ENCODE assay signal across 8 cellular contexts in genomic region chr1:11655263-11656079, GRCh38. TPM values are rescaled to one million over a fixed set of nuclear protein-coding genes. Genes with fewer than 3 reads are reported as not detected.
DNase-seq lines count a peak whose midpoint lies in the region; ATAC-seq and TF ChIP-seq lines count a peak whose summit lies in the region.

No MANE protein-coding gene starts in this region.

- H3K9me2 ChIP-seq in OCI-LY7 (ENCODE audit: insufficient read depth, low read length), result no peaks in the 10 kb centered on the region

- TF ChIP-seq CTCF in DND-41 (IDR thresholded peaks at IDR 0.05; ENCODE audit: borderline replicate concordance, extremely low read depth, low read length, poor library complexity, severe bottlenecking) (no peak), OCI-LY7 (conservative IDR thresholded peaks at IDR 0.05; ENCODE audit: low read length) (no peak), endothelial cell (IDR thresholded peaks at IDR 0.05; ENCODE audit: unreplicated experiment) (no peak), ovary (IDR thresholded peaks at IDR 0.05) (no peak)

- CTCF ChIA-PET in OCI-LY7 (lab: Charles Lee; ENCODE audit: unreplicated experiment), result no interaction called here

- intact Hi-C loops in OCI-LY7 (cut with micrococcal nuclease; ENCODE audit: unreplicated experiment) (loop anchor here (10.0 kb wide), 1 partner anchor 309 kb away; no protein-coding TSS in a partner anchor), ovary (cut with DNase I) (loop anchor here in 2 of 4 donors (10.0 kb wide), 2 partner anchors 59 to 239 kb away; no protein-coding TSS in a partner anchor)

- peak; percentile 41; the same call in 1 of the 3 replicates for ATAC-seq in DND-41 (ENCODE audit: insufficient read depth, low read depth)
- ATAC-seq in HG03095 (IDR thresholded peaks at IDR 0.05; ENCODE audit: unreplicated experiment), result no peak

- H3K27ac ChIP-seq in DND-41 (ENCODE audit: low read length) (no peak overlapping the region), OCI-LY7 (ENCODE audit: low read depth, low read length, poor library complexity, severe bottlenecking) (no peak overlapping the region), ovary (no peak overlapping the region)

- H3K79me2 ChIP-seq in DND-41 (ENCODE audit: insufficient read depth, low read length) (no peaks in the 10 kb centered on the region), OCI-LY7 (ENCODE audit: insufficient read depth, low read depth, low read length) (no peaks in the 10 kb centered on the region)

- no peak overlapping the region for H3K27ac Mint-ChIP-seq in endothelial cell (ENCODE audit: unreplicated experiment)

- H4K20me1 ChIP-seq in DND-41 (ENCODE audit: insufficient read depth, low read length), result no peaks in the 10 kb centered on the region
- H4K20me1 ChIP-seq in OCI-LY7 (ENCODE audit: insufficient read depth, low read length), result no peaks in the 10 kb centered on the region

- H3K36me3 ChIP-seq in DND-41 (ENCODE audit: insufficient read depth, low read length) (no peaks in the 10 kb centered on the region), OCI-LY7 (ENCODE audit: insufficient read depth, low read length) (peaks cover 7% of the 10 kb centered on the region; the same call in 1 of the 2 replicates), ovary (no peaks in the 10 kb centered on the region)

- peak overlapping the region; percentile 73 for H3K4me2 ChIP-seq in DND-41 (ENCODE audit: insufficient read depth, low read length)
- peak overlapping the region; percentile 85 for H3K4me2 ChIP-seq in OCI-LY7 (ENCODE audit: low read length)

- H2AFZ ChIP-seq in DND-41 (ENCODE audit: low read depth, low read length) (no peak overlapping the region), OCI-LY7 (ENCODE audit: low read length) (0 out of 2 replicates have a peak overlapping the region, but pooled peaks have one; percentile 12)

- H3K4me3 ChIP-seq in DND-41 (ENCODE audit: low read depth in 1 of 2, low read length in 2 of 2), result peak overlapping the region; percentile 19 to 60; a peak in 3 of 4 replicates
- H3K4me3 ChIP-seq in OCI-LY7 (ENCODE audit: low read depth, low read length, poor library complexity, severe bottlenecking), result peak overlapping the region; percentile 72
- H3K4me3 ChIP-seq in ovary, result peak overlapping the region; percentile 69

- no TSS peak for BruUV-seq in OCI-LY7 (replicated peaks; lab: Mats Ljungman, UMichigan)

- H3K4me1 Mint-ChIP-seq in endothelial cell (ENCODE audit: unreplicated experiment), result peaks cover 2% of the 10 kb centered on the region

- H3K36me3 Mint-ChIP-seq in endothelial cell (ENCODE audit: low read depth, unreplicated experiment), result peaks cover 4% of the 10 kb centered on the region

- H3K27me3 ChIP-seq in DND-41 (ENCODE audit: insufficient read depth, low read length, poor library complexity) (no peaks in the 10 kb centered on the region), ovary (no peaks in the 10 kb centered on the region)

- no peaks in the 10 kb centered on the region for H3K9me3 Mint-ChIP-seq in endothelial cell (ENCODE audit: unreplicated experiment)

- no peak for TF ChIP-seq EP300 in ovary (IDR thresholded peaks at IDR 0.05)

- POLR2A ChIA-PET in OCI-LY7 (lab: Charles Lee), result interaction anchor here (0.6 to 1.1 kb wide), 3 partner anchors 27 to 1442 kb away, joined by 4 to 6 read pairs (median 5); no protein-coding TSS in a partner anchor

- peak overlapping the region; percentile 56 for H3K4me3 Mint-ChIP-seq in endothelial cell (ENCODE audit: unreplicated experiment)

- peak overlapping the region; percentile 50 for H3K9ac ChIP-seq in DND-41 (ENCODE audit: low read depth, low read length)

- peaks cover 14% of the 10 kb centered on the region for H3K27me3 Mint-ChIP-seq in endothelial cell (ENCODE audit: unreplicated experiment)

- peaks cover 9% of the 10 kb centered on the region for H3K4me1 ChIP-seq in DND-41 (ENCODE audit: insufficient read depth, low read length)
- peaks cover 13% of the 10 kb centered on the region for H3K4me1 ChIP-seq in OCI-LY7 (ENCODE audit: insufficient read depth, low read length, poor library complexity, severe bottlenecking)
- peaks cover 6% of the 10 kb centered on the region for H3K4me1 ChIP-seq in ovary (ENCODE audit: insufficient read depth)

- H3K9me3 ChIP-seq in DND-41 (ENCODE audit: insufficient read depth, low read length, severe bottlenecking), result no peaks in the 10 kb centered on the region
- H3K9me3 ChIP-seq in OCI-LY7 (ENCODE audit: low read length), result no peaks in the 10 kb centered on the region
- H3K9me3 ChIP-seq in ovary, result no peaks in the 10 kb centered on the region

- no peak for TF ChIP-seq POLR2A in ovary (IDR thresholded peaks at IDR 0.05)

- WGBS in ovary, 3 donors, result 62 to 64% (median 63%) methylated on average over 22 to 25 of the region's 25 CpGs

- peak; percentile 47 for DNase-seq in DND-41
- DNase-seq in OCI-LY7 (ENCODE audit: low spot score), result no peak
- no peak for DNase-seq in endothelial cell (ENCODE audit: low spot score)
- no peak for DNase-seq in ovary
- DNase-seq in SIG-M5 treated with dmso at 0.1 percent for 504 hours (lab: John Stamatoyannopoulos, UW; ENCODE audit: unreplicated experiment), result no peak
- DNase-seq in stimulated activated CD4-positive, alpha-beta T cell treated with anti-CD3 and anti-CD28 coated beads, Interleukin-15, amount 100 ng/mL, for 24 hours, result no peak
- DNase-seq in DMS153 treated with DMSO at 0.1 percent for 48 hours (lab: John Stamatoyannopoulos, UW; ENCODE audit: unreplicated experiment), result no peak

RNA-seq across cellular contexts. Expression of gene FBXO44, which starts 0.8 kb away (rescaled TPM):
- total RNA-seq in OCI-LY7 (2014; rRNA removed; shearing (Covaris generic)), result 11.4 and 16.2 TPM in 2 replicates
- total RNA-seq in OCI-LY7 (2022) (16.4 and 20.8 TPM in 2 replicates), endothelial cell (ENCODE audit: unreplicated experiment) (10.2 TPM), ovary (10 to 100 TPM; 15.0 to 20.8 (median 17.5) TPM)
- 10 to 100 TPM in 1 of 2 donors, 1 to 10 TPM in 1; 4.2 to 20.8 TPM for polyA plus RNA-seq in ovary

RNA-seq across cellular contexts. Expression of gene FBXO2, which starts 1.2 kb away (rescaled TPM):
- total RNA-seq in OCI-LY7 (2014; rRNA removed; shearing (Covaris generic)), result 1.8 and 2.7 TPM in 2 replicates
- total RNA-seq in OCI-LY7 (2022), result 6.0 and 6.1 TPM in 2 replicates
- 1.6 TPM for total RNA-seq in endothelial cell (ENCODE audit: unreplicated experiment)
- 10 to 100 TPM in 1 of 7 donors, 1 to 10 TPM in 6; 1.3 to 17.6 (median 3.1) TPM for total RNA-seq in ovary
- 1 to 10 TPM in 1 of 2 donors, under 1 TPM in 1; 0.50 to 1.5 TPM for polyA plus RNA-seq in ovary

RNA-seq across cellular contexts. Expression of gene FBXO6, which starts 8.5 kb away (rescaled TPM):
- total RNA-seq in OCI-LY7 (2014; rRNA removed; shearing (Covaris generic)), result 0.38 and 0.57 TPM in 2 replicates
- total RNA-seq in OCI-LY7 (2022) (1.4 and 1.7 TPM in 2 replicates), endothelial cell (ENCODE audit: unreplicated experiment) (1.1 TPM), ovary (10 to 100 TPM in 1 of 7 donors, 1 to 10 TPM in 6; 5.2 to 11.8 (median 6.3) TPM)
- 1 to 10 TPM; 3.0 to 7.3 TPM for polyA plus RNA-seq in ovary

RNA-seq across cellular contexts. Expression of gene MAD2L2, which starts 25.5 kb away (rescaled TPM):
- total RNA-seq in OCI-LY7 (2014; rRNA removed; shearing (Covaris generic)), result 121 and 144 TPM in 2 replicates
- 89.7 and 97.8 TPM in 2 replicates for total RNA-seq in OCI-LY7 (2022)
- total RNA-seq in endothelial cell (ENCODE audit: unreplicated experiment), result 28.0 TPM
- total RNA-seq in ovary, result 10 to 100 TPM; 21.1 to 35.9 (median 27.8) TPM
- 10 to 100 TPM; 13.0 to 34.6 TPM for polyA plus RNA-seq in ovary

RNA-seq across cellular contexts. Expression of gene DRAXIN, which starts 36.0 kb away (rescaled TPM):
- total RNA-seq in OCI-LY7 (2014; rRNA removed; shearing (Covaris generic)), result 0.05 and 0.19 TPM in 2 replicates
- total RNA-seq in OCI-LY7 (2022) (0.11 and 0.15 TPM in 2 replicates), endothelial cell (ENCODE audit: unreplicated experiment) (0.46 TPM), ovary (under 1 TPM in 5 of 7 donors, not detected in 2; under 0.01 to 0.33 (median 0.05) TPM)
- polyA plus RNA-seq in ovary, result under 1 TPM; 0.01 to 0.12 TPM
